Comparison of ENCODE assay signal across 29 cellular contexts in the genomic region with DNA sequence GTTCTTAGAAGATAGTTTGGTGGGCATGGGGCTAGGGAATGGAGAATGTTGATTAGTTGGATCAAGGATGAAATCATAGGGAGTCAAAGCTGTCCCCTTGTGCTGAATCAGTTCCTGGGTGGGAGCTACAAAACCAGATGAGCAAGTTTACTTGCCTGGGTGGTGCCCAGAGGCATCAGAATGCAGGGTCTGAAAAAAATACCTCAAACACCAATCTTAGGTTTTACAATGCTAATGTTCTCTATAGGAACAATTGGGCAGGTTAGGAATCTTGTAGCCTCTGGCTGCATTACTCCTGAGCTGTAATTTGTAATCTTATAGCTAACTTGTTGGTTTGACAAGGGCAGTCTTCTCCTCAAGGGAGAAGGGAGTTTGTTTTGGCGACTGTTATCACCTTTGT. TPM values are rescaled to one million over a fixed set of nuclear protein-coding genes. Genes with fewer than 3 reads are reported as not detected.
"Had no signal": no experiment of that assay in that cellular context is flagged by ENCODE, and none has a peak within 500 bp of the region (broad histone marks: within the 10 kb centered on the region; RNA-seq: fewer than 3 reads in every experiment).

No MANE protein-coding gene starts in this region.

- H3K4me1 Mint-ChIP-seq: activated naive CD8-positive, alpha-beta T cell treated with anti-CD3 and anti-CD28 coated beads, Interleukin-2, amount 10 ng/mL, durations not matched to agents 7 days and 5 days; T-cell had no signal

- H3K9me3 ChIP-seq: adrenal gland, MG63 had no signal

- H3K27ac Mint-ChIP-seq: activated CD8-positive, alpha-beta T cell treated with anti-CD3 and anti-CD28 coated beads for 36 hours; activated naive CD8-positive, alpha-beta T cell treated with anti-CD3 and anti-CD28 coated beads, Interleukin-2, amount 10 ng/mL, durations not matched to agents 7 days and 5 days; T-cell had no signal

- H3K27me3 Mint-ChIP-seq: activated CD8-positive, alpha-beta T cell treated with anti-CD3 and anti-CD28 coated beads for 36 hours; activated naive CD8-positive, alpha-beta T cell treated with anti-CD3 and anti-CD28 coated beads, Interleukin-2, amount 10 ng/mL, durations not matched to agents 7 days and 5 days had no signal

- H3K4me1 ChIP-seq: adrenal gland had no signal

- H3K9me3 Mint-ChIP-seq: activated CD8-positive, alpha-beta T cell treated with anti-CD3 and anti-CD28 coated beads for 36 hours; activated naive CD8-positive, alpha-beta T cell treated with anti-CD3 and anti-CD28 coated beads, Interleukin-2, amount 10 ng/mL, durations not matched to agents 7 days and 5 days had no signal

- H3K27ac ChIP-seq: adrenal gland, SK-N-MC, WERI-Rb-1 had no signal

- H3K27me3 ChIP-seq: adrenal gland, MG63 had no signal

- H3K36me3 Mint-ChIP-seq: activated naive CD8-positive, alpha-beta T cell treated with anti-CD3 and anti-CD28 coated beads, Interleukin-2, amount 10 ng/mL, durations not matched to agents 7 days and 5 days; T-cell had no signal

- H3K4me3 Mint-ChIP-seq: activated CD8-positive, alpha-beta T cell treated with anti-CD3 and anti-CD28 coated beads for 36 hours; activated naive CD8-positive, alpha-beta T cell treated with anti-CD3 and anti-CD28 coated beads, Interleukin-2, amount 10 ng/mL, durations not matched to agents 7 days and 5 days; T-cell had no signal

- H3K4me3 ChIP-seq: adrenal gland, MG63, SK-N-MC had no signal

- H3K36me3 ChIP-seq: adrenal gland, MG63, WERI-Rb-1 had no signal

- ATAC-seq: activated CD4-positive, CD25-positive, alpha-beta regulatory T cell treated with anti-CD3 and anti-CD28 coated beads, Interleukin-2, amount 50 U/mL, for 24 hours; activated CD8-positive, alpha-beta T cell treated with anti-CD3 and anti-CD28 coated beads for 36 hours; Panc1; Right ventricle myocardium inferior; T-cell had no signal

- DNase-seq: activated CD4-positive, alpha-beta T cell treated with anti-CD3 and anti-CD28 coated beads for 4 hours; activated CD8-positive, alpha-beta memory T cell treated with anti-CD3 and anti-CD28 coated beads, Interleukin-2, amount 50 U/mL, for 4 hours; activated CD8-positive, alpha-beta T cell treated with anti-CD3 and anti-CD28 coated beads for 36 hours; activated naive CD4-positive, alpha-beta T cell treated with anti-CD3 and anti-CD28 coated beads, Interleukin-2, amount 50 U/mL, for 16 hours; activated naive CD8-positive, alpha-beta T cell treated with anti-CD3 and anti-CD28 coated beads, Interleukin-2, amount 10 ng/mL, durations not matched to agents 7 days and 5 days; activated T-cell treated with anti-CD3 and anti-CD28 coated beads, Interleukin-2, amount 50 U/mL, for 1 hour; adrenal gland; anterior cingulate cortex; MG63; MV-4-11; NCI-H1092 treated with DMSO at 0.1 percent for 48 hours; NCI-H1436; NCI-H1694 treated with DMSO at 0.1 percent for 48 hours; NCI-H2029 treated with DMSO at 0.1 percent for 48 hours; NCI-H2171; NCI-H226; NCI-H526 treated with DMSO at 0.1 percent for 48 hours; NCI-H82; RPMI8226; T-cell; T-helper 2 cell; T1000; WERI-Rb-1 had no signal

RNA-seq across cellular contexts. Expression of gene LHFPL3, which starts 34.4 kb away (rescaled TPM):
- total RNA-seq: activated CD8-positive, alpha-beta T cell treated with anti-CD3 and anti-CD28 coated beads for 36 hours; activated naive CD8-positive, alpha-beta T cell treated with anti-CD3 and anti-CD28 coated beads, Interleukin-2, amount 10 ng/mL, durations not matched to agents 7 days and 5 days; NCI-H460; OCI-LY7; Right ventricle myocardium inferior; T-cell had no signal
- polyA plus RNA-seq: adrenal gland had no signal
